19 cellular contexts compared by ENCODE assay signal in the genomic region with DNA sequence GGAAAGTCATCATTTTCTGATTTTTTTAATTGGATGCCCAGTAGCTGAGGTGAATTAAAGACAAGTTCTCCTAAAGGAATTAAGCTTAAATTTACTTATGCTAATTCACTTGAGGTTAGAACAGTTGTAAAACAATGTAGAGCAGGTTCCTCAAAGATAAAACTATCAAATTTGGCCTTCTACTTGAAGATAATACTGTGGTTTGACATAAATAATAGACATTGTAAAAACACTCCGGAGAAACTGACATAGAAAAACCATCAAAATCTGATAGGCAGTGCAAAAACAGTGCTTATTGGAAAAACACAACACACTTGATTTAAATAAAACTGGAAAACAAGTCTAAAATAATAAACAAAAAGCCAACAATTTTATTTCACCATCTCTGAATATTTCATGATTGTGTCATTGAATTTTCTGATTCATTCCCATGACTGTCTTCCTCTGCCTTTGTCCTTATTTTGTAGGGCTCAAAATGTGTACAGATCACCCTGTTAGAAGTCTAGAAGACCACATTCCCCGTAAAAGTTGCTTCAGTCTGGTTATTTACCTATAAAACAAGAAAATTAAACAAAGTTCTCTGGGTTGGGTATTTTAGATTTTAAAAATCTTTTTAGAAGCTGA. TPM values are rescaled to one million over a fixed set of nuclear protein-coding genes. Genes with fewer than 3 reads are reported as not detected.
A peak's percentile ranks its signal among the peaks of the same experiment; 100 is the strongest.
DNase-seq lines count a peak whose midpoint lies in the region; TF ChIP-seq lines count a peak whose summit lies in the region.
"Had no signal": no experiment of that assay in that cellular context is flagged by ENCODE, and none has a peak within 500 bp of the region (broad histone marks: within the 10 kb centered on the region; RNA-seq: fewer than 3 reads in every experiment).

No MANE protein-coding gene starts in this region.

- TF ChIP-seq CTCF in epithelial cell of esophagus (IDR thresholded peaks at IDR 0.05; ENCODE audit: insufficient read depth, low read depth, low read length, missing control alignments) (no peak), parathyroid adenoma (IDR thresholded peaks at IDR 0.05) (no peak)

- DNase-seq in EH (ENCODE audit: low read depth) (peak; percentile 64), RKO (ENCODE audit: low spot score) (peak; percentile 12), epithelial cell of esophagus (ENCODE audit: low read depth) (peak; percentile 73), C1 segment of cervical spinal cord (lab: John Stamatoyannopoulos, UW) (no peak), RPMI8226 (no peak), A172 (ENCODE audit: low spot score) (no peak)
- no peak for DNase-seq in activated CD4-positive, CD25-positive, alpha-beta regulatory T cell (lab: John Stamatoyannopoulos, UW)
- DNase-seq: activated CD4-positive, alpha-beta T cell treated with anti-CD3 and anti-CD28 coated beads, Interleukin-2, amount 10 ng/mL, durations not matched to agents 24 days and 14 days; activated T-cell treated with anti-CD3 and anti-CD28 coated beads, Interleukin-2, amount 50 U/mL, for 24 hours; dorsolateral prefrontal cortex; GF-D8; hypothalamus; left cardiac atrium; midbrain; NCI-H2029 treated with DMSO at 0.1 percent for 48 hours; NCI-H526 treated with DMSO at 0.1 percent for 48 hours; retina had no signal

- no peaks in the 10 kb centered on the region for H3K79me2 ChIP-seq in parathyroid adenoma

- H3K4me1 ChIP-seq in parathyroid adenoma = peaks cover 21% of the 10 kb centered on the region

- no peaks in the 10 kb centered on the region for H3K36me3 ChIP-seq in parathyroid adenoma (ENCODE audit: control insufficient read depth, insufficient read depth, low read length)

- H3K4me3 ChIP-seq in epithelial cell of esophagus (ENCODE audit: low read length) = no peak overlapping the region
- H3K4me3 ChIP-seq in parathyroid adenoma (ENCODE audit: low read depth, low read length) = no peak overlapping the region
- H3K4me3 ChIP-seq: dorsolateral prefrontal cortex had no signal

- no peaks in the 10 kb centered on the region for H3K9me3 ChIP-seq in parathyroid adenoma (ENCODE audit: control insufficient read depth, low read length)

- no peak overlapping the region for H3K4me2 ChIP-seq in parathyroid adenoma (ENCODE audit: low read length)

- H3K9ac ChIP-seq in parathyroid adenoma = no peak overlapping the region

- no peak overlapping the region for H3K27ac ChIP-seq in parathyroid adenoma
- H3K27ac ChIP-seq: dorsolateral prefrontal cortex had no signal

- H2AFZ ChIP-seq in parathyroid adenoma = peak overlapping the region; percentile 1

- H3K27me3 ChIP-seq in parathyroid adenoma (ENCODE audit: control insufficient read depth, insufficient read depth, low read length) = no peaks in the 10 kb centered on the region
- H3K27me3 ChIP-seq: dorsolateral prefrontal cortex had no signal

RNA-seq across cellular contexts. Expression of gene SLC40A1, which starts 28.3 kb away (rescaled TPM):
- 1.2 and 1.4 TPM in 2 replicates for total RNA-seq in A172 (2014; rRNA removed; shearing (Covaris generic))
- total RNA-seq: OCI-LY7 had no signal

RNA-seq across cellular contexts. Expression of gene ASNSD1, which starts 52.3 kb away (rescaled TPM):
- 113 and 114 TPM in 2 replicates for total RNA-seq in A172 (2014; rRNA removed; shearing (Covaris generic))

Comparison
In these comparisons a context has a peak if more than half of its experiments do, and no peak if none do; other contexts are left out.
1. DNase-seq: peak in EH (single experiment), RKO (single experiment) and epithelial cell of esophagus (single experiment); none in C1 segment of cervical spinal cord (0 of 14), activated CD4-positive, CD25-positive, alpha-beta regulatory T cell (0 of 4), RPMI8226 (single experiment) and A172 (single experiment).